Comparison of ENCODE assay signal across 9 cellular contexts in genomic region chr17:38925263-38925995, GRCh38.
DNase-seq lines count a peak whose midpoint lies in the region; ATAC-seq lines count a peak whose summit lies in the region.
"Had no signal": no experiment of that assay in that cellular context is flagged by ENCODE, and none has a peak within 500 bp of the region (broad histone marks: within the 10 kb centered on the region; RNA-seq: fewer than 3 reads in every experiment).

Gene LASP1NB (plus strand): TSS chr17:38925614.

- H3K4me3 ChIP-seq in Jurkat, Clone E6-1 (ENCODE audit: low read length): peak within 1 kb of the TSS; percentile 28

- no peak for ATAC-seq in stimulated activated memory B cell treated with anti-CD40 and anti-IgM and Interleukin-4, amounts not matched to agents 10 μg/mL and 1 μg/mL and 100 μg/mL, for 72 hours
- ATAC-seq in esophagus mucosa: no peak
- ATAC-seq: HCT116 had no signal

- H3K4me1 Mint-ChIP-seq in activated naive CD8-positive, alpha-beta T cell treated with anti-CD3 and anti-CD28 coated beads for 36 hours: peaks cover 46% of the 10 kb centered on the region
- H3K4me1 Mint-ChIP-seq in stimulated activated memory B cell treated with anti-CD40 and anti-IgM and Interleukin-4, amounts not matched to agents 10 μg/mL and 1 μg/mL and 100 μg/mL, for 72 hours: peaks cover 39% of the 10 kb centered on the region

- no peaks in the 10 kb centered on the region for H3K9me3 Mint-ChIP-seq in activated naive CD8-positive, alpha-beta T cell treated with anti-CD3 and anti-CD28 coated beads for 36 hours
- no peaks in the 10 kb centered on the region for H3K9me3 Mint-ChIP-seq in stimulated activated memory B cell treated with anti-CD40 and anti-IgM and Interleukin-4, amounts not matched to agents 10 μg/mL and 1 μg/mL and 100 μg/mL, for 72 hours

- peak within 1 kb of the TSS; percentile 67 for H3K4me3 Mint-ChIP-seq in activated naive CD8-positive, alpha-beta T cell treated with anti-CD3 and anti-CD28 coated beads for 36 hours
- H3K4me3 Mint-ChIP-seq in stimulated activated memory B cell treated with anti-CD40 and anti-IgM and Interleukin-4, amounts not matched to agents 10 μg/mL and 1 μg/mL and 100 μg/mL, for 72 hours: no peak within 1 kb of the TSS

- peak within 1 kb of the TSS; percentile 64 for H3K27ac Mint-ChIP-seq in activated naive CD8-positive, alpha-beta T cell treated with anti-CD3 and anti-CD28 coated beads for 36 hours
- peak within 1 kb of the TSS; percentile 23 for H3K27ac Mint-ChIP-seq in stimulated activated memory B cell treated with anti-CD40 and anti-IgM and Interleukin-4, amounts not matched to agents 10 μg/mL and 1 μg/mL and 100 μg/mL, for 72 hours

- no peaks in the 10 kb centered on the region for H3K27me3 Mint-ChIP-seq in activated naive CD8-positive, alpha-beta T cell treated with anti-CD3 and anti-CD28 coated beads for 36 hours
- H3K27me3 Mint-ChIP-seq in stimulated activated memory B cell treated with anti-CD40 and anti-IgM and Interleukin-4, amounts not matched to agents 10 μg/mL and 1 μg/mL and 100 μg/mL, for 72 hours: no peaks in the 10 kb centered on the region

- peaks cover 1% of the 10 kb centered on the region for H3K36me3 Mint-ChIP-seq in activated naive CD8-positive, alpha-beta T cell treated with anti-CD3 and anti-CD28 coated beads for 36 hours
- H3K36me3 Mint-ChIP-seq in stimulated activated memory B cell treated with anti-CD40 and anti-IgM and Interleukin-4, amounts not matched to agents 10 μg/mL and 1 μg/mL and 100 μg/mL, for 72 hours: peaks cover 8% of the 10 kb centered on the region

- peak; percentile 81 for DNase-seq in Jurkat, Clone E6-1 (ENCODE audit: low read depth, low spot score)
- peak; percentile 75 for DNase-seq in activated naive CD8-positive, alpha-beta T cell treated with anti-CD3 and anti-CD28 coated beads for 36 hours
- peak; percentile 75 for DNase-seq in iPS-NIHi7 (ENCODE audit: extremely low spot score)
- DNase-seq in GM03348 (ENCODE audit: low spot score): no peak
- no peak for DNase-seq in NCI-H774 (lab: John Stamatoyannopoulos, UW)
- no peak for DNase-seq in NCI-H345 (lab: John Stamatoyannopoulos, UW)

Comparison
In these comparisons a context has a peak if more than half of its experiments do, and no peak if none do; other contexts are left out.
1. DNase-seq: peak in Jurkat, Clone E6-1 (single experiment), activated naive CD8-positive, alpha-beta T cell treated with anti-CD3 and anti-CD28 coated beads for 36 hours (single experiment) and iPS-NIHi7 (single experiment); none in GM03348 (single experiment), NCI-H774 (single experiment) and NCI-H345 (single experiment).